14 cellular contexts compared by ENCODE assay signal in genomic region chr18:79599503-79599931, GRCh38.
A peak's percentile ranks its signal among the peaks of the same experiment; 100 is the strongest.
DNase-seq lines count a peak whose midpoint lies in the region; ATAC-seq and TF ChIP-seq lines count a peak whose summit lies in the region.
"Had no signal": no experiment of that assay in that cellular context is flagged by ENCODE, and none has a peak within 500 bp of the region (broad histone marks: within the 10 kb centered on the region; RNA-seq: fewer than 3 reads in every experiment).

No MANE protein-coding gene starts in this region.

- no peak overlapping the region for H3K4me3 Mint-ChIP-seq in chondrocyte (ENCODE audit: unreplicated experiment)
- H3K4me3 Mint-ChIP-seq: memory B cell had no signal

- no peak overlapping the region for H3K27ac Mint-ChIP-seq in chondrocyte (ENCODE audit: unreplicated experiment)
- H3K27ac Mint-ChIP-seq: memory B cell had no signal

- intact Hi-C loops in left cardiac atrium (cut with DNase I): loop anchor here in 1 of 2 donors (10.0 kb wide), 1 partner anchor 65 kb away; no protein-coding TSS in a partner anchor
- intact Hi-C loops in Right ventricle myocardium inferior (cut with DNase I): no loop called here
- intact Hi-C loops in left lung (cut with DNase I): no loop called here

- peaks cover 0 to 46% of the 10 kb centered on the region in 2 donors for H3K27me3 ChIP-seq in left lung
- H3K27me3 ChIP-seq: upper lobe of left lung had no signal

- no peaks in the 10 kb centered on the region for H3K4me1 Mint-ChIP-seq in chondrocyte (ENCODE audit: low read depth)
- H3K4me1 Mint-ChIP-seq: memory B cell had no signal

- H3K27me3 Mint-ChIP-seq in chondrocyte (ENCODE audit: low read depth): peaks cover 29% of the 10 kb centered on the region

- H3K36me3 ChIP-seq in left lung: no peaks in the 10 kb centered on the region
- H3K36me3 ChIP-seq: upper lobe of left lung had no signal

- ATAC-seq in left cardiac atrium (no peak), Right ventricle myocardium inferior (no peak), left lung (peak; percentile 31), HG03196 (IDR thresholded peaks at IDR 0.05; ENCODE audit: unreplicated experiment) (no peak), GM18861 (IDR thresholded peaks at IDR 0.05; ENCODE audit: unreplicated experiment) (no peak)

- no peaks in the 10 kb centered on the region for H3K36me3 Mint-ChIP-seq in chondrocyte (ENCODE audit: low read depth)
- H3K36me3 Mint-ChIP-seq: memory B cell had no signal

- DNase-seq in left cardiac atrium: peak; percentile 17
- DNase-seq in Right ventricle myocardium inferior (ENCODE audit: missing footprints): no peak
- peak; percentile 88 for DNase-seq in chondrocyte (ENCODE audit: low spot score)
- peak; percentile 19 to 69 for DNase-seq in left lung
- DNase-seq in DMS 273 treated with DMSO at 0.1 percent for 48 hours (lab: John Stamatoyannopoulos, UW): no peak
- DNase-seq in hypothalamus (lab: John Stamatoyannopoulos, UW): no peak
- DNase-seq: activated CD4-positive, alpha-beta T cell treated with anti-CD3 and anti-CD28 coated beads, Interleukin-2, amount 50 U/mL, for 1 hour; AML-193; KBM-7; NCI-H187 treated with DMSO at 0.1 percent for 48 hours had no signal

- H3K9me3 Mint-ChIP-seq in chondrocyte (ENCODE audit: low read depth): peaks cover under 1% of the 10 kb centered on the region
- H3K9me3 Mint-ChIP-seq: memory B cell had no signal

- H3K9me3 ChIP-seq in left lung: no peaks in the 10 kb centered on the region
- H3K9me3 ChIP-seq: upper lobe of left lung had no signal

- H3K4me1 ChIP-seq in left lung: no peaks in the 10 kb centered on the region
- H3K4me1 ChIP-seq: upper lobe of left lung had no signal

- H3K4me3 ChIP-seq in left lung: no peak overlapping the region
- H3K4me3 ChIP-seq: upper lobe of left lung had no signal

- H3K27ac ChIP-seq in left lung: no peak overlapping the region
- H3K27ac ChIP-seq: upper lobe of left lung had no signal

- TF ChIP-seq CTCF in chondrocyte (IDR thresholded peaks at IDR 0.05): no peak
- TF ChIP-seq CTCF in left lung (IDR thresholded peaks at IDR 0.05): no peak

Comparison
In these comparisons a context has a peak if more than half of its experiments do, and no peak if none do; other contexts are left out.
1. DNase-seq: peak in left cardiac atrium (single experiment), chondrocyte (single experiment) and left lung (2 of 2); none in Right ventricle myocardium inferior (single experiment), DMS 273 treated with DMSO at 0.1 percent for 48 hours (single experiment) and hypothalamus (0 of 51).